Comparison of ENCODE assay signal across 25 cellular contexts in genomic region chr4:15370296-15370695, GRCh38. TPM values are rescaled to one million over a fixed set of nuclear protein-coding genes. Genes with fewer than 3 reads are reported as not detected.
"Had no signal": no experiment of that assay in that cellular context is flagged by ENCODE, and none has a peak within 500 bp of the region (broad histone marks: within the 10 kb centered on the region; RNA-seq: fewer than 3 reads in every experiment).

No MANE protein-coding gene starts in this region.

- H2AFZ ChIP-seq: PC-9 had no signal

- H3K4me2 ChIP-seq: PC-9 had no signal

- H3K4me3 ChIP-seq: MG63, PC-9, Peyer's patch, SJCRH30 had no signal

- H3K27ac ChIP-seq: PC-9, Peyer's patch, SJCRH30 had no signal

- DNase-seq: KBM-7, MG63, NCI-H1092, NCI-H1105 treated with DMSO at 0.1 percent for 48 hours, NCI-H1417 treated with DMSO at 0.1 percent for 48 hours, NCI-H146, NCI-H1694 treated with DMSO at 0.1 percent for 48 hours, NCI-H1930, NCI-H2081 treated with DMSO at 0.1 percent for 48 hours, NCI-H2171, NCI-H226, NCI-H446, NCI-H510A, NCI-H524 treated with DMSO at 0.1 percent for 48 hours, NCI-H69, NCI-H774, OCI-M1, PC-9, Peyer's patch, SHP77 treated with DMSO at 0.1 percent for 48 hours, SJCRH30 had no signal

- H3K36me3 ChIP-seq: MG63, Peyer's patch, SJCRH30 had no signal

- H3K4me1 ChIP-seq: Peyer's patch had no signal

- H3K27me3 ChIP-seq: MG63, Peyer's patch, SJCRH30 had no signal

- ATAC-seq: Right ventricle myocardium inferior, SK-N-SH treated with all-trans-retinoic acid at 6 μM for 48 hours had no signal

- H3K9me3 ChIP-seq: MG63, Peyer's patch, SJCRH30 had no signal

RNA-seq across cellular contexts. Expression of gene C1QTNF7, which starts 57.5 kb away (rescaled TPM):
- total RNA-seq: HT-29, PC-9, RPMI7951, SJCRH30 had no signal
